ENCODE assay signal across 12 cellular contexts in the genomic region with DNA sequence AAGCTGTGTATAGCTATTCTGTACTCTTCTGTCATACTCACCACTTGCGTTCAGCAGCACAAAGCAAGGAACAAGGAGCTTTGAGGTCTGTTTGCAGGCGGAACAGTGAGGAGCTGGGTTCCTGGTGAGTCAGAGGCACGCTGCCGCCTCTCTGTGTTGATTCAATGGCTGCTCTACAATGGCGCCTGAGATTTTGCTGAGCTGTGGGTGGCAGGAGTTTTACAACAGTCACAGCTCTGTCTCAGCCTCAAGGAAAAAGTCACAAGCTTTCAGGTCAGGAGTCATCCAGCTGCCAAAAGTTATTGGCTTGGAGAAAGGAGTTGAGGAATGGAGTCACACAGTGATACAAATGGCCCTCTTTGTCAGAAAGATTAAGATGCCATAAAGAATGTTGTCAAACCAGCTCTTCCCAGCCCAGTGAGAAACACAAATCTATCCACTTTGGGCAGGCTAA.
DNase-seq lines count a peak whose midpoint lies in the region; ATAC-seq, FAIRE-seq and TF ChIP-seq lines count a peak whose summit lies in the region.
"Had no signal": no experiment of that assay in that cellular context is flagged by ENCODE, and none has a peak within 500 bp of the region (broad histone marks: within the 10 kb centered on the region; RNA-seq: fewer than 3 reads in every experiment).

No MANE protein-coding gene starts in this region.

- H3K36me3 ChIP-seq in astrocyte (ENCODE audit: insufficient read depth, low read length): no peaks in the 10 kb centered on the region
- H3K36me3 ChIP-seq in parathyroid adenoma (ENCODE audit: control insufficient read depth, insufficient read depth, low read length): no peaks in the 10 kb centered on the region

- H3K9ac ChIP-seq in astrocyte (ENCODE audit: low read length): peak overlapping the region; percentile 6
- no peak overlapping the region for H3K9ac ChIP-seq in parathyroid adenoma

- H3K4me1 Mint-ChIP-seq in astrocyte (ENCODE audit: low read depth, unreplicated experiment): peaks cover 5% of the 10 kb centered on the region
- H3K4me1 Mint-ChIP-seq in activated T-cell treated with anti-CD3 and anti-CD28 coated beads, Interleukin-2, amount 50 U/mL, for 72 hours (ENCODE audit: low read depth): no peaks in the 10 kb centered on the region
- H3K4me1 Mint-ChIP-seq in activated T-cell treated with anti-CD3 and anti-CD28 coated beads, Interleukin-2, amount 50 U/mL, for 24 hours (ENCODE audit: low read depth): no peaks in the 10 kb centered on the region

- H3K79me2 ChIP-seq in astrocyte (ENCODE audit: insufficient read depth, low read length) (no peaks in the 10 kb centered on the region), parathyroid adenoma (no peaks in the 10 kb centered on the region)

- H3K4me2 ChIP-seq in astrocyte (ENCODE audit: low read length) (peak overlapping the region; percentile 24), parathyroid adenoma (ENCODE audit: low read length) (peak overlapping the region; percentile 5)

- no peak overlapping the region for H3K4me3 Mint-ChIP-seq in astrocyte (ENCODE audit: unreplicated experiment)
- no peak overlapping the region for H3K4me3 Mint-ChIP-seq in activated T-cell treated with anti-CD3 and anti-CD28 coated beads, Interleukin-2, amount 50 U/mL, for 72 hours
- no peak overlapping the region for H3K4me3 Mint-ChIP-seq in activated T-cell treated with anti-CD3 and anti-CD28 coated beads, Interleukin-2, amount 50 U/mL, for 24 hours

- peak; percentile 66 for DNase-seq in H4 (ENCODE audit: low spot score)
- DNase-seq in astrocyte (ENCODE audit: low read depth): peak; percentile 68
- peak; percentile 47 to 94 (median 77) for DNase-seq in head of caudate nucleus
- DNase-seq in HTR-8/SVneo (ENCODE audit: insufficient read length, low spot score): no peak
- no peak for DNase-seq in activated T-cell treated with anti-CD3 and anti-CD28 coated beads, Interleukin-2, amount 50 U/mL, for 72 hours
- no peak for DNase-seq in activated T-cell treated with anti-CD3 and anti-CD28 coated beads, Interleukin-2, amount 50 U/mL, for 24 hours
- DNase-seq in SKM-1 (lab: John Stamatoyannopoulos, UW; ENCODE audit: unreplicated experiment): no peak
- DNase-seq: activated gamma-delta T cell treated with Interleukin-2 at 50 U/mL for 16 hours; left colon; stimulated activated CD4-positive, alpha-beta T cell treated with anti-CD3 and anti-CD28 coated beads, Interleukin-2, amount 100 ng/mL, for 24 hours; stimulated activated naive CD4-positive, alpha-beta T cell had no signal

- H3K27ac Mint-ChIP-seq in astrocyte (ENCODE audit: unreplicated experiment): peak overlapping the region; percentile 94
- H3K27ac Mint-ChIP-seq in activated T-cell treated with anti-CD3 and anti-CD28 coated beads, Interleukin-2, amount 50 U/mL, for 72 hours: no peak overlapping the region
- H3K27ac Mint-ChIP-seq in activated T-cell treated with anti-CD3 and anti-CD28 coated beads, Interleukin-2, amount 50 U/mL, for 24 hours: no peak overlapping the region

- no peak for FAIRE-seq in astrocyte (lab: Jason Lieb, UNC)
- FAIRE-seq in HTR-8/SVneo (lab: Jason Lieb, UNC): no peak

- peak overlapping the region; percentile 8 for H3K27ac ChIP-seq in astrocyte (ENCODE audit: low read depth, low read length)
- no peak overlapping the region for H3K27ac ChIP-seq in parathyroid adenoma

- H3K4me1 ChIP-seq in astrocyte (ENCODE audit: insufficient read depth, low read length) (peaks cover 6% of the 10 kb centered on the region), parathyroid adenoma (peaks cover 5% of the 10 kb centered on the region)

- no peaks in the 10 kb centered on the region for H3K27me3 ChIP-seq in astrocyte (ENCODE audit: insufficient read depth, low read length)
- no peaks in the 10 kb centered on the region for H3K27me3 ChIP-seq in parathyroid adenoma (ENCODE audit: control insufficient read depth, insufficient read depth, low read length)

- intact Hi-C loops in head of caudate nucleus (cut with DNase I): no loop called here

- H3K27me3 Mint-ChIP-seq in astrocyte (ENCODE audit: low read depth, unreplicated experiment): no peaks in the 10 kb centered on the region
- no peaks in the 10 kb centered on the region for H3K27me3 Mint-ChIP-seq in activated T-cell treated with anti-CD3 and anti-CD28 coated beads, Interleukin-2, amount 50 U/mL, for 72 hours (ENCODE audit: low read depth)
- no peaks in the 10 kb centered on the region for H3K27me3 Mint-ChIP-seq in activated T-cell treated with anti-CD3 and anti-CD28 coated beads, Interleukin-2, amount 50 U/mL, for 24 hours

- ATAC-seq in activated T-cell treated with anti-CD3 and anti-CD28 coated beads, Interleukin-2, amount 50 U/mL, for 72 hours (replicated peaks in 1 of 2): no peak
- ATAC-seq: left colon had no signal

- H3K9me3 ChIP-seq in astrocyte (ENCODE audit: insufficient read depth, low read depth, low read length) (no peaks in the 10 kb centered on the region), parathyroid adenoma (ENCODE audit: control insufficient read depth, low read length) (no peaks in the 10 kb centered on the region)

- no peaks in the 10 kb centered on the region for H3K36me3 Mint-ChIP-seq in astrocyte (ENCODE audit: low read depth, unreplicated experiment)
- H3K36me3 Mint-ChIP-seq in activated T-cell treated with anti-CD3 and anti-CD28 coated beads, Interleukin-2, amount 50 U/mL, for 72 hours (ENCODE audit: insufficient read depth in 2 of 2): no peaks in the 10 kb centered on the region
- no peaks in the 10 kb centered on the region for H3K36me3 Mint-ChIP-seq in activated T-cell treated with anti-CD3 and anti-CD28 coated beads, Interleukin-2, amount 50 U/mL, for 24 hours (ENCODE audit: low read depth)

- H2AFZ ChIP-seq in astrocyte (ENCODE audit: low read depth, low read length) (peak overlapping the region; percentile 90), parathyroid adenoma (no peak overlapping the region)

- H3K4me3 ChIP-seq in astrocyte (ENCODE audit: insufficient read depth, low read depth, low read length) (no peak overlapping the region), parathyroid adenoma (ENCODE audit: low read depth, low read length) (no peak overlapping the region)

- TF ChIP-seq CTCF in astrocyte (IDR thresholded peaks at IDR 0.05; ENCODE audit: insufficient read depth, low read depth, low read length) (no peak), parathyroid adenoma (IDR thresholded peaks at IDR 0.05) (no peak)

- no peaks in the 10 kb centered on the region for H4K20me1 ChIP-seq in astrocyte (ENCODE audit: insufficient read depth, low read length)

- no peaks in the 10 kb centered on the region for H3K9me3 Mint-ChIP-seq in astrocyte (ENCODE audit: unreplicated experiment)
- no peaks in the 10 kb centered on the region for H3K9me3 Mint-ChIP-seq in activated T-cell treated with anti-CD3 and anti-CD28 coated beads, Interleukin-2, amount 50 U/mL, for 72 hours
- H3K9me3 Mint-ChIP-seq in activated T-cell treated with anti-CD3 and anti-CD28 coated beads, Interleukin-2, amount 50 U/mL, for 24 hours: no peaks in the 10 kb centered on the region

Comparison
In these comparisons a context has a peak if more than half of its experiments do, and no peak if none do; other contexts are left out.
1. DNase-seq: peak in H4 (single experiment), astrocyte (single experiment) and head of caudate nucleus (42 of 42); none in HTR-8/SVneo (single experiment), activated T-cell treated with anti-CD3 and anti-CD28 coated beads, Interleukin-2, amount 50 U/mL, for 72 hours (0 of 2), activated T-cell treated with anti-CD3 and anti-CD28 coated beads, Interleukin-2, amount 50 U/mL, for 24 hours (single experiment) and SKM-1 (single experiment).